ENCODE assay signal across 13 cellular contexts in genomic region chr7:1062296-1063294, GRCh38. TPM values are rescaled to one million over a fixed set of nuclear protein-coding genes. Genes with fewer than 3 reads are reported as not detected.
DNase-seq lines count a peak whose midpoint lies in the region; ATAC-seq and TF ChIP-seq lines count a peak whose summit lies in the region.
"Had no signal": no experiment of that assay in that cellular context is flagged by ENCODE, and none has a peak within 500 bp of the region (broad histone marks: within the 10 kb centered on the region; RNA-seq: fewer than 3 reads in every experiment).

No MANE protein-coding gene starts in this region.

- no peaks in the 10 kb centered on the region for H3K27me3 ChIP-seq in thyroid gland
- no peaks in the 10 kb centered on the region for H3K27me3 ChIP-seq in CD8-positive, alpha-beta memory T cell (ENCODE audit: insufficient read depth, low read length, poor library complexity, severe bottlenecking)
- H3K27me3 ChIP-seq: cardiac muscle cell had no signal

- no peak overlapping the region for H3K4me3 ChIP-seq in thyroid gland (replicated peaks in 1 of 3)
- no peak overlapping the region for H3K4me3 ChIP-seq in CD8-positive, alpha-beta memory T cell (ENCODE audit: low read length)
- H3K4me3 ChIP-seq: cardiac muscle cell had no signal

- no peak for TF ChIP-seq POLR2A in thyroid gland (IDR thresholded peaks at IDR 0.05)

- no peaks in the 10 kb centered on the region for H3K9me3 Mint-ChIP-seq in activated CD4-positive, alpha-beta T cell treated with anti-CD3 and anti-CD28 coated beads for 36 hours (ENCODE audit: low read depth)
- no peaks in the 10 kb centered on the region for H3K9me3 Mint-ChIP-seq in CD8-positive, alpha-beta memory T cell
- H3K9me3 Mint-ChIP-seq: natural killer cell had no signal

- no peaks in the 10 kb centered on the region for H3K36me3 ChIP-seq in thyroid gland
- H3K36me3 ChIP-seq in CD8-positive, alpha-beta memory T cell (ENCODE audit: insufficient read depth, low read length), result no peaks in the 10 kb centered on the region
- H3K36me3 ChIP-seq: cardiac muscle cell had no signal

- intact Hi-C loops in activated CD4-positive, alpha-beta T cell treated with anti-CD3 and anti-CD28 coated beads for 36 hours (cut with DNase I, micrococcal nuclease), result no loop called here
- intact Hi-C loops in thyroid gland (cut with DNase I), result no loop called here

- CTCF ChIA-PET in activated CD4-positive, alpha-beta T cell treated with anti-CD3 and anti-CD28 coated beads for 36 hours (lab: Charles Lee), result interaction anchor here (0.6 kb wide), 1 partner anchor 37 kb away, joined by 3 read pairs; no protein-coding TSS in a partner anchor
- CTCF ChIA-PET in CD8-positive, alpha-beta memory T cell (lab: Charles Lee), result interaction anchor here (7.8 kb wide), 1 partner anchor 68 kb away, joined by 222 read pairs; no protein-coding TSS in a partner anchor

- no peak overlapping the region for H3K27ac Mint-ChIP-seq in activated CD4-positive, alpha-beta T cell treated with anti-CD3 and anti-CD28 coated beads for 36 hours
- peak overlapping the region in 1 of 8 donors; percentile 47 for H3K27ac Mint-ChIP-seq in CD8-positive, alpha-beta memory T cell
- H3K27ac Mint-ChIP-seq: natural killer cell had no signal

- peaks cover 5% of the 10 kb centered on the region for H3K4me1 Mint-ChIP-seq in activated CD4-positive, alpha-beta T cell treated with anti-CD3 and anti-CD28 coated beads for 36 hours
- H3K4me1 Mint-ChIP-seq in CD8-positive, alpha-beta memory T cell, result peaks cover 2 to 13% (median 8%) of the 10 kb centered on the region in 3 donors

- H3K27me3 Mint-ChIP-seq in activated CD4-positive, alpha-beta T cell treated with anti-CD3 and anti-CD28 coated beads for 36 hours, result peaks cover 2% of the 10 kb centered on the region
- no peaks in the 10 kb centered on the region for H3K27me3 Mint-ChIP-seq in CD8-positive, alpha-beta memory T cell

- peak; percentile 82 for ATAC-seq in GM18858 (IDR thresholded peaks at IDR 0.05; ENCODE audit: unreplicated experiment)
- ATAC-seq in GM21619 (IDR thresholded peaks at IDR 0.05; ENCODE audit: unreplicated experiment), result peak; percentile 65
- ATAC-seq in HG03457 (IDR thresholded peaks at IDR 0.05; ENCODE audit: unreplicated experiment), result peak; percentile 54
- no peak for ATAC-seq in activated CD4-positive, alpha-beta T cell treated with anti-CD3 and anti-CD28 coated beads for 36 hours
- ATAC-seq: natural killer cell had no signal

- no peaks in the 10 kb centered on the region for H3K36me3 Mint-ChIP-seq in activated CD4-positive, alpha-beta T cell treated with anti-CD3 and anti-CD28 coated beads for 36 hours (ENCODE audit: low read depth)
- peaks cover 0 to 2% (median 0%) of the 10 kb centered on the region in 3 donors for H3K36me3 Mint-ChIP-seq in CD8-positive, alpha-beta memory T cell
- H3K36me3 Mint-ChIP-seq: natural killer cell had no signal

- no peak overlapping the region for H3K27ac ChIP-seq in thyroid gland
- H3K27ac ChIP-seq in CD8-positive, alpha-beta memory T cell (ENCODE audit: low read depth, low read length), result no peak overlapping the region
- H3K27ac ChIP-seq: cardiac muscle cell had no signal

- no peak overlapping the region for H3K4me3 Mint-ChIP-seq in activated CD4-positive, alpha-beta T cell treated with anti-CD3 and anti-CD28 coated beads for 36 hours
- H3K4me3 Mint-ChIP-seq in CD8-positive, alpha-beta memory T cell, result peak overlapping the region in 1 of 7 donors; percentile 14
- H3K4me3 Mint-ChIP-seq: natural killer cell had no signal

- DNase-seq in germinal center (ENCODE audit: low spot score) (peak; percentile 79), thyroid gland (no peak), NCI-H526 treated with DMSO at 0.1 percent for 48 hours (lab: John Stamatoyannopoulos, UW) (no peak)
- DNase-seq in activated CD4-positive, alpha-beta T cell treated with anti-CD3 and anti-CD28 coated beads for 36 hours, result no peak
- no peak for DNase-seq in CD8-positive, alpha-beta memory T cell
- DNase-seq: EL, head of caudate nucleus, natural killer cell, OCI-M1 had no signal

- peaks cover 23 to 28% of the 10 kb centered on the region in 2 donors for H3K4me1 ChIP-seq in thyroid gland
- peaks cover 8% of the 10 kb centered on the region for H3K4me1 ChIP-seq in CD8-positive, alpha-beta memory T cell (ENCODE audit: insufficient read depth, low read length)

- POLR2A ChIA-PET in activated CD4-positive, alpha-beta T cell treated with anti-CD3 and anti-CD28 coated beads for 36 hours (lab: Charles Lee), result no interaction called here
- POLR2A ChIA-PET in CD8-positive, alpha-beta memory T cell (lab: Charles Lee), result no interaction called here

- H3K9me3 ChIP-seq in thyroid gland, result no peaks in the 10 kb centered on the region
- H3K9me3 ChIP-seq in CD8-positive, alpha-beta memory T cell (ENCODE audit: low read length), result no peaks in the 10 kb centered on the region

- TF ChIP-seq CTCF in thyroid gland (IDR thresholded peaks at IDR 0.05), result no peak

- 89 to 92% methylated on average over 33 of the region's 33 CpGs for WGBS in thyroid gland, 2 donors

RNA-seq across cellular contexts. Expression of gene GPR146, which starts 18.2 kb away (rescaled TPM):
- 1 to 10 TPM; 4.7 to 5.6 TPM for total RNA-seq in activated CD4-positive, alpha-beta T cell treated with anti-CD3 and anti-CD28 coated beads for 36 hours
- total RNA-seq in thyroid gland, result 10 to 100 TPM in 3 of 4 donors, 1 to 10 TPM in 1; 8.7 to 49.4 (median 32.7) TPM
- under 1 TPM; 0.55 to 0.70 TPM for total RNA-seq in CD8-positive, alpha-beta memory T cell
- 1.2 TPM for polyA plus RNA-seq in CD8-positive, alpha-beta memory T cell

RNA-seq across cellular contexts. Expression of gene GPER1, which starts 25.3 kb away (rescaled TPM):
- total RNA-seq in activated CD4-positive, alpha-beta T cell treated with anti-CD3 and anti-CD28 coated beads for 36 hours, result not detected
- total RNA-seq in thyroid gland, result 10 to 100 TPM; 12.5 to 29.2 (median 21.2) TPM
- not detected for total RNA-seq in CD8-positive, alpha-beta memory T cell
- polyA plus RNA-seq in CD8-positive, alpha-beta memory T cell, result 0.17 TPM

Comparison
In these comparisons a context has a peak if more than half of its experiments do, and no peak if none do; other contexts are left out.
1. RNA of gene GPER1, which starts 25.3 kb away (total RNA-seq): 12.5 to 29.2 TPM in thyroid gland; not detected in CD8-positive, alpha-beta memory T cell and not detected in activated CD4-positive, alpha-beta T cell treated with anti-CD3 and anti-CD28 coated beads for 36 hours; every median in the first group is over 10 times any median in the second.